ENCODE assay signal across 8 cellular contexts in the genomic region with DNA sequence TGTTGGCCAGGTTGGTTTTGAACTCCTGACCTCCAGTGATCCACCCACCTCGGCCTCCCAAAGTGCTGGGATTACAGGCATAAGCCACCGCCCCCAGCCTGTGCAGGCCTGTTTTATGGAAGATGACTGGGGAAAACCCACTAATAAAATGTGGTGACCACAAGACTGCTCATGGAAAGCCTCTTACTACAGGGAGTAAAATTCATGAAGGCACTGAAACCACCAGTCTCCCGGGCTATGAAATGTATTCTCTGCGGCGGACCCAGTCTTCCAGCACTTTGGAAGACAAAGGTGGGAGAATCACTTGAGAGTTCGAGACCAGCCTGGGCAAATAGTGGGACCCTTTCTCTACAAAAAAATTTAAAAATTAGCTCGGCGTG. TPM values are rescaled to one million over a fixed set of nuclear protein-coding genes. Genes with fewer than 3 reads are reported as not detected.
DNase-seq lines count a peak whose midpoint lies in the region; ATAC-seq and TF ChIP-seq lines count a peak whose summit lies in the region.
"Not testable (repeated sequence)": the region's sequence is repeated elsewhere in the genome, so short reads cannot be mapped to it uniquely, and the experiment has no call there.

No MANE protein-coding gene starts in this region.

- not testable (repeated sequence) for TF ChIP-seq EP300 in transverse colon (IDR thresholded peaks at IDR 0.05; ENCODE audit: low read depth)

- H3K4me3 ChIP-seq in DND-41 (ENCODE audit: low read depth in 1 of 2, low read length in 2 of 2) (peak overlapping the region; percentile 50 to 97; a peak in 3 of 4 replicates), MM.1S (ENCODE audit: low read length) (peak overlapping the region; percentile 91; the same call in 1 of the 2 replicates), breast epithelium (peak overlapping the region; percentile 72 to 98 (median 96)), fibroblast of mammary gland (ENCODE audit: control insufficient read depth, low read depth, low read length) (peak overlapping the region; percentile 76), psoas muscle (peak overlapping the region; percentile 81), transverse colon (peak overlapping the region in 3 of 4 donors; percentile 90 to 94 (median 92))

- ATAC-seq in DND-41 (ENCODE audit: insufficient read depth, low read depth); memory B cell (ENCODE audit: low read depth); psoas muscle: not testable (repeated sequence)

- H3K4me3 Mint-ChIP-seq in activated CD4-positive, alpha-beta memory T cell treated with anti-CD3 and anti-CD28 coated beads, Interleukin-2, amount 10 ng/mL, durations not matched to agents 7 days and 5 days = peak overlapping the region; percentile 87
- H3K4me3 Mint-ChIP-seq in memory B cell = peak overlapping the region; percentile 96

- 70 to 86% (median 81%) methylated on average over 4 to 6 of the region's 8 CpGs for WGBS in psoas muscle, 3 donors
- WGBS in transverse colon (ENCODE audit: low coverage in 1 of 2), 2 donors = 71% methylated on average over 6 of the region's 8 CpGs; no CpG with 5 or more reads in 1 of the 2 donors

- H3K4me1 ChIP-seq in DND-41 (ENCODE audit: insufficient read depth, low read length) = peaks cover 16% of the 10 kb centered on the region
- not testable (repeated sequence) for H3K4me1 ChIP-seq in MM.1S (ENCODE audit: low read length); breast epithelium; psoas muscle
- peaks cover 6 to 13% (median 7%) of the 10 kb centered on the region in 4 donors for H3K4me1 ChIP-seq in transverse colon

- CTCF ChIA-PET in activated CD4-positive, alpha-beta memory T cell treated with anti-CD3 and anti-CD28 coated beads, Interleukin-2, amount 10 ng/mL, durations not matched to agents 7 days and 5 days (lab: Charles Lee) = not testable (repeated sequence)

- in situ Hi-C loops in transverse colon (cut with MboI; ENCODE audit: low pct_ligation_motif_present in 1 of 4, low pct_unique_long_range_greater_than_20kb in 1 of 4, low sequenced_read_pairs in 3 of 4) = loop anchor here in 1 of 4 donors (25.0 kb wide), 1 partner anchor 688 kb away; a partner anchor contains a TSS

- not testable (repeated sequence) for H4K20me1 ChIP-seq in DND-41 (ENCODE audit: insufficient read depth, low read length); MM.1S (ENCODE audit: insufficient read depth, low read length)

- H3K27me3 ChIP-seq in DND-41 (ENCODE audit: insufficient read depth, low read length, poor library complexity); MM.1S (replicated peaks; ENCODE audit: insufficient read depth, low read length); breast epithelium; psoas muscle (ENCODE audit: insufficient read depth in 3 of 3, low read length in 2 of 3); transverse colon: not testable (repeated sequence)

- not testable (repeated sequence) for H3F3A ChIP-seq in MM.1S (ENCODE audit: insufficient read depth, low read length)

- H3K36me3 Mint-ChIP-seq in activated CD4-positive, alpha-beta memory T cell treated with anti-CD3 and anti-CD28 coated beads, Interleukin-2, amount 10 ng/mL, durations not matched to agents 7 days and 5 days (ENCODE audit: low read depth) = peaks cover 21% of the 10 kb centered on the region
- H3K36me3 Mint-ChIP-seq in memory B cell = peaks cover 11% of the 10 kb centered on the region

- peaks cover 17% of the 10 kb centered on the region for H3K79me2 ChIP-seq in DND-41 (ENCODE audit: insufficient read depth, low read length)
- peaks cover 26% of the 10 kb centered on the region for H3K79me2 ChIP-seq in MM.1S (ENCODE audit: low read length)

- H2AFZ ChIP-seq in DND-41 (ENCODE audit: low read depth, low read length) (peak overlapping the region; percentile 100), MM.1S (ENCODE audit: low read length) (peak overlapping the region; percentile 99)

- H3K9me2 ChIP-seq in MM.1S (replicated peaks; ENCODE audit: insufficient read depth, low read length) = not testable (repeated sequence)

- not testable (repeated sequence) for DNase-seq in DND-41; MM.1S; activated CD4-positive, alpha-beta memory T cell treated with anti-CD3 and anti-CD28 coated beads, Interleukin-2, amount 10 ng/mL, durations not matched to agents 7 days and 5 days; fibroblast of mammary gland (ENCODE audit: low read depth); memory B cell (ENCODE audit: low spot score in 2 of 2); transverse colon
- DNase-seq in breast epithelium (ENCODE audit: low spot score in 2 of 2) = peak in 1 of 2 donors; percentile 10
- peak in 1 of 2 donors; percentile 1 for DNase-seq in psoas muscle

- H3K9me3 ChIP-seq in DND-41 (ENCODE audit: insufficient read depth, low read length, severe bottlenecking); MM.1S (replicated peaks; ENCODE audit: insufficient read depth, low read length); breast epithelium; psoas muscle; transverse colon: not testable (repeated sequence)

- H3K9me3 Mint-ChIP-seq in activated CD4-positive, alpha-beta memory T cell treated with anti-CD3 and anti-CD28 coated beads, Interleukin-2, amount 10 ng/mL, durations not matched to agents 7 days and 5 days; memory B cell: not testable (repeated sequence)

- peaks cover 18% of the 10 kb centered on the region for H3K4me1 Mint-ChIP-seq in activated CD4-positive, alpha-beta memory T cell treated with anti-CD3 and anti-CD28 coated beads, Interleukin-2, amount 10 ng/mL, durations not matched to agents 7 days and 5 days
- H3K4me1 Mint-ChIP-seq in memory B cell = not testable (repeated sequence)

- H3K4me2 ChIP-seq in DND-41 (ENCODE audit: insufficient read depth, low read length) (peak overlapping the region; percentile 71), MM.1S (ENCODE audit: low read depth, low read length) (peak overlapping the region; percentile 66; the same call in 1 of the 2 replicates)

- not testable (repeated sequence) for H3K27me3 Mint-ChIP-seq in activated CD4-positive, alpha-beta memory T cell treated with anti-CD3 and anti-CD28 coated beads, Interleukin-2, amount 10 ng/mL, durations not matched to agents 7 days and 5 days; memory B cell

- peak overlapping the region; percentile 78 for H3K27ac Mint-ChIP-seq in activated CD4-positive, alpha-beta memory T cell treated with anti-CD3 and anti-CD28 coated beads, Interleukin-2, amount 10 ng/mL, durations not matched to agents 7 days and 5 days
- H3K27ac Mint-ChIP-seq in memory B cell = peak overlapping the region; percentile 93

- H3K9ac ChIP-seq in DND-41 (ENCODE audit: low read depth, low read length) (peak overlapping the region; percentile 74), MM.1S (ENCODE audit: low read length) (peak overlapping the region; percentile 48; the same call in 1 of the 2 replicates)

- H3K36me3 ChIP-seq in DND-41 (ENCODE audit: insufficient read depth, low read length) (peaks cover 14% of the 10 kb centered on the region), psoas muscle (ENCODE audit: insufficient read depth in 1 of 2, low read depth in 1 of 2) (peaks cover 3 to 30% of the 10 kb centered on the region in 2 donors), transverse colon (peaks cover 0 to 13% (median 0%) of the 10 kb centered on the region in 4 donors)
- H3K36me3 ChIP-seq in MM.1S (replicated peaks; ENCODE audit: insufficient read depth, low read length); breast epithelium: not testable (repeated sequence)

- H3K27ac ChIP-seq in DND-41 (ENCODE audit: low read length) = peak overlapping the region; percentile 75
- H3K27ac ChIP-seq in MM.1S (ENCODE audit: low read length) = not testable (repeated sequence)
- peak overlapping the region; percentile 94 to 96 for H3K27ac ChIP-seq in breast epithelium
- H3K27ac ChIP-seq in psoas muscle = peak overlapping the region; percentile 93
- H3K27ac ChIP-seq in transverse colon = peak overlapping the region; percentile 91 to 93 (median 92)

- intact Hi-C loops in breast epithelium (cut with DNase I; ENCODE audit: low total_unique reads); psoas muscle (cut with DNase I); transverse colon (cut with DNase I; ENCODE audit: low total_unique reads): not testable (repeated sequence)

- POLR2A ChIA-PET in activated CD4-positive, alpha-beta memory T cell treated with anti-CD3 and anti-CD28 coated beads, Interleukin-2, amount 10 ng/mL, durations not matched to agents 7 days and 5 days (lab: Charles Lee) = not testable (repeated sequence)

- not testable (repeated sequence) for TF ChIP-seq CTCF in DND-41 (IDR thresholded peaks at IDR 0.05; ENCODE audit: borderline replicate concordance, extremely low read depth, low read length, poor library complexity, severe bottlenecking); MM.1S (IDR thresholded peaks at IDR 0.05; ENCODE audit: low read length); breast epithelium (IDR thresholded peaks at IDR 0.05); fibroblast of mammary gland (conservative IDR thresholded peaks at IDR 0.05; ENCODE audit: control insufficient read depth, insufficient read depth, low read depth, low read length); psoas muscle (IDR thresholded peaks at IDR 0.05); transverse colon (IDR thresholded peaks at IDR 0.05)

- not testable (repeated sequence) for TF ChIP-seq POLR2A in breast epithelium (IDR thresholded peaks at IDR 0.05); transverse colon (IDR thresholded peaks at IDR 0.05)

RNA-seq across cellular contexts. Expression of a gene that starts 0.7 kb away (rescaled TPM):
- 10 to 100 TPM; 32.4 to 33.8 TPM for total RNA-seq in activated CD4-positive, alpha-beta memory T cell treated with anti-CD3 and anti-CD28 coated beads, Interleukin-2, amount 10 ng/mL, durations not matched to agents 7 days and 5 days
- total RNA-seq in breast epithelium (10 to 100 TPM; 29.8 to 42.7 (median 36.9) TPM), psoas muscle (10 to 100 TPM; 67.7 to 77.1 (median 72.1) TPM), transverse colon (10 to 100 TPM; 22.4 to 39.0 (median 35.1) TPM)
- polyA plus RNA-seq in psoas muscle = 100 to 1,000 TPM in 1 of 3 donors, 10 to 100 TPM in 2; 52.3 to 123 (median 70.2) TPM

RNA-seq across cellular contexts. Expression of a gene that starts 18.1 kb away (rescaled TPM):
- 10 to 100 TPM in 1 of 2 experiments, 1 to 10 TPM in 1; 9.8 to 14.7 TPM for total RNA-seq in activated CD4-positive, alpha-beta memory T cell treated with anti-CD3 and anti-CD28 coated beads, Interleukin-2, amount 10 ng/mL, durations not matched to agents 7 days and 5 days
- 100 to 1,000 TPM in 1 of 3 donors, 10 to 100 TPM in 2; 72.6 to 107 (median 73.7) TPM for total RNA-seq in breast epithelium
- total RNA-seq in psoas muscle = 10 to 100 TPM; 26.7 to 50.1 (median 38.6) TPM
- polyA plus RNA-seq in psoas muscle = 10 to 100 TPM; 11.1 to 16.2 (median 14.4) TPM
- total RNA-seq in transverse colon = 100 to 1,000 TPM in 2 of 4 donors, 10 to 100 TPM in 2; 22.9 to 112 (median 73.6) TPM
